Comparison of ENCODE assay signal across 1 cellular context in the genomic region with DNA sequence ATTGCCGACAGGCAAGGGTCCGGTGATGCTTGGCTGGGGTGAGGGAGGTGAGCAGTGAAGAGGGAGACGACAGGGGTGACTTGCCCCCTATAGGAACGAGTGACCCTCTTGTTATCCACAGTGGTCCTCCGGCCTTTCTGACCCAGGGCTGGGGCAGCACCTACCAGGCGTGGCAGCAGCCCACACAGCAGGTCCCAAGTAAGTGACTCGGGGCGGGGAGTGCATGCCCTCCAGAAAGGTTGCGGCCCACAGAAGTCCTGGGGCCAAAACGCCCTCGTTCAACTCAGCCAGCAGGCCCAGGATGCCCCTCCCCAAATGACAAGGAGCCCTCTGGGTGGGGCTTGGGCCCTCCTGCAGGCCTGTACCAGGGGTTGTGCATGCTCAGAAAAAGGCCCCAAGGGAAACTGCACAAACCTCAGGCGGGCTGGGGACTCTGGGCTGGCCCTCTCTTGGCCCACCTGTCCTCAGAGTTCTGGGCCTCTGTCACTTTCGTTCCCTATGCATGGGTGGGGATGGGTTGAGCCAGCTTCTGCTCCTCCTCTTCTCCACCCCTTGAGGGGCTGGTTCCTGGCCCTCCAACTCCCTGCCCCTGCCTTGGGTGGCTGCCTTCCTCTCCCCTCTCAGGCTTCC.
A peak's percentile ranks its signal among the peaks of the same experiment; 100 is the strongest.
TF ChIP-seq lines count a peak whose summit lies in the region.

No MANE protein-coding gene starts in this region.

TF ChIP-seq in K562, 482 proteins besides CTCF, POLR2A, EP300 and RAD21:
- TF ChIP-seq TEAD4 (IDR thresholded peaks at IDR 0.05; ENCODE audit: low read length) (no peak), TEAD4 (CRISPR knock-in tag; IDR thresholded peaks at IDR 0.05; ENCODE audit: borderline replicate concordance) (no peak), POLR2G (IDR thresholded peaks at IDR 0.05; ENCODE audit: low read depth, low read length) (peak; percentile 33; the same call in 1 of the 2 replicates)
